Comparison of ENCODE assay signal across 9 cellular contexts in genomic region chr10:69317175-69318086, GRCh38. TPM values are rescaled to one million over a fixed set of nuclear protein-coding genes. Genes with fewer than 3 reads are reported as not detected.
DNase-seq lines count a peak whose midpoint lies in the region; ATAC-seq, FAIRE-seq and TF ChIP-seq lines count a peak whose summit lies in the region.
"Had no signal": no experiment of that assay in that cellular context is flagged by ENCODE, and none has a peak within 500 bp of the region (broad histone marks: within the 10 kb centered on the region; RNA-seq: fewer than 3 reads in every experiment).

No MANE protein-coding gene starts in this region.

- no peaks in the 10 kb centered on the region for H3K27me3 Mint-ChIP-seq in activated T-helper 17 cell treated with anti-CD3 and anti-CD28 coated beads, Interleukin-2, amount 50 U/mL, for 72 hours

- H3K27ac ChIP-seq in BLaER1 treated with 17β-estradiol and CSF1 and Interleukin-3, amounts not matched to agents 10 nM and 100 nM: peak overlapping the region; percentile 54 to 91 (median 85); a peak in 21 of 22 replicates
- H3K27ac ChIP-seq in keratinocyte (ENCODE audit: control insufficient read depth, insufficient read depth, low read length): peak overlapping the region; percentile 45
- H3K27ac ChIP-seq: SK-N-MC had no signal

- peaks cover 16 to 37% (median 30%) of the 10 kb centered on the region in 11 experiments; a peak in 19 of 22 replicates for H4K20me1 ChIP-seq in BLaER1 treated with 17β-estradiol and CSF1 and Interleukin-3, amounts not matched to agents 10 nM and 100 nM
- peaks cover 5% of the 10 kb centered on the region for H4K20me1 ChIP-seq in keratinocyte (ENCODE audit: control insufficient read depth, extremely low read depth, insufficient read depth, low read length)

- H2AFZ ChIP-seq in keratinocyte (ENCODE audit: control insufficient read depth, low read length): peak overlapping the region; percentile 81

- peaks cover 38% of the 10 kb centered on the region for H3K79me2 ChIP-seq in keratinocyte (ENCODE audit: control insufficient read depth, insufficient read depth, low read length)

- H3K4me1 Mint-ChIP-seq in activated T-helper 17 cell treated with anti-CD3 and anti-CD28 coated beads, Interleukin-2, amount 50 U/mL, for 72 hours: peaks cover 22% of the 10 kb centered on the region

- H3K36me3 Mint-ChIP-seq in activated T-helper 17 cell treated with anti-CD3 and anti-CD28 coated beads, Interleukin-2, amount 50 U/mL, for 72 hours (ENCODE audit: low read depth): peaks cover 37% of the 10 kb centered on the region

- no peaks in the 10 kb centered on the region for H3K9me3 Mint-ChIP-seq in activated T-helper 17 cell treated with anti-CD3 and anti-CD28 coated beads, Interleukin-2, amount 50 U/mL, for 72 hours

- H3K4me3 ChIP-seq in BLaER1 treated with 17β-estradiol and CSF1 and Interleukin-3, amounts not matched to agents 10 nM and 100 nM: peak overlapping the region; percentile 79 to 100 (median 98)
- H3K4me3 ChIP-seq in keratinocyte (ENCODE audit: control insufficient read depth in 2 of 3, extremely low read depth in 1 of 3, insufficient read depth in 2 of 3, low read depth in 1 of 3, low read length in 3 of 3): peak overlapping the region; percentile 75 to 98 (median 77)

- dilution Hi-C loops in keratinocyte (cut with MboI; ENCODE audit: extremely low pct_ligation_motif_present, low sequenced_read_pairs): no loop called here

- peak overlapping the region; percentile 83 to 99 (median 91) for H3K4me2 ChIP-seq in BLaER1 treated with 17β-estradiol and CSF1 and Interleukin-3, amounts not matched to agents 10 nM and 100 nM
- peak overlapping the region; percentile 76 for H3K4me2 ChIP-seq in keratinocyte (ENCODE audit: control insufficient read depth, extremely low read depth, insufficient read depth, low read depth, low read length)

- peak overlapping the region; percentile 97 for H3K4me3 Mint-ChIP-seq in activated T-helper 17 cell treated with anti-CD3 and anti-CD28 coated beads, Interleukin-2, amount 50 U/mL, for 72 hours

- H3K9me1 ChIP-seq in keratinocyte (ENCODE audit: control insufficient read depth, extremely low read depth, insufficient read depth, low read length): no peaks in the 10 kb centered on the region

- H3K27me3 ChIP-seq in BLaER1 treated with 17β-estradiol and CSF1 and Interleukin-3, amounts not matched to agents 10 nM and 100 nM: no peaks in the 10 kb centered on the region
- H3K27me3 ChIP-seq in keratinocyte (ENCODE audit: control insufficient read depth, extremely low read depth, insufficient read depth, low read length): no peaks in the 10 kb centered on the region

- TF ChIP-seq CTCF in keratinocyte (optimal IDR thresholded peaks at IDR 0.05 in 1 of 3, IDR thresholded peaks at IDR 0.05 in 1 of 3, conservative IDR thresholded peaks at IDR 0.05 in 1 of 3; ENCODE audit: extremely low read depth in 1 of 3, insufficient read depth in 2 of 3, low read length in 3 of 3): no peak

- no peak for FAIRE-seq in keratinocyte (lab: Jason Lieb, UNC)

- H3K4me1 ChIP-seq in BLaER1 treated with 17β-estradiol and CSF1 and Interleukin-3, amounts not matched to agents 10 nM and 100 nM: peaks cover 33 to 43% (median 38%) of the 10 kb centered on the region in 10 experiments
- peaks cover 47% of the 10 kb centered on the region for H3K4me1 ChIP-seq in keratinocyte (ENCODE audit: control insufficient read depth, extremely low read depth, insufficient read depth, low read length)

- H3K9ac ChIP-seq in BLaER1 treated with 17β-estradiol and CSF1 and Interleukin-3, amounts not matched to agents 10 nM and 100 nM: peak overlapping the region; percentile 80 to 94 (median 91)
- H3K9ac ChIP-seq in keratinocyte (ENCODE audit: control insufficient read depth, extremely low read depth, insufficient read depth, low read length): peak overlapping the region; percentile 85

- H3K9me3 ChIP-seq in BLaER1 treated with 17β-estradiol and CSF1 and Interleukin-3, amounts not matched to agents 10 nM and 100 nM (replicated peaks in 1 of 11): no peaks in the 10 kb centered on the region
- H3K9me3 ChIP-seq in keratinocyte (ENCODE audit: control insufficient read depth, low read depth, low read length): no peaks in the 10 kb centered on the region

- DNase-seq in keratinocyte (ENCODE audit: low read depth, low spot score) (no peak), superior temporal gyrus (ENCODE audit: extremely low spot score) (peak; percentile 19)
- no peak for DNase-seq in stimulated activated CD4-positive, alpha-beta T cell treated with anti-CD3 and anti-CD28 coated beads, Interleukin-4, amount 100 ng/mL, for 4 hours

- ATAC-seq in GM19025 (IDR thresholded peaks at IDR 0.05; ENCODE audit: low read depth, unreplicated experiment) (peak; percentile 22), HG03460 (IDR thresholded peaks at IDR 0.05; ENCODE audit: unreplicated experiment) (peak; percentile 42), HG02642 (IDR thresholded peaks at IDR 0.05; ENCODE audit: poor library complexity, unreplicated experiment) (no peak)
- ATAC-seq in activated T-helper 17 cell treated with anti-CD3 and anti-CD28 coated beads, Interleukin-2, amount 50 U/mL, for 72 hours (replicated peaks): peak; percentile 62

- H3K27ac Mint-ChIP-seq in activated T-helper 17 cell treated with anti-CD3 and anti-CD28 coated beads, Interleukin-2, amount 50 U/mL, for 72 hours: peak overlapping the region; percentile 87

- peaks cover 0 to 24% (median 0%) of the 10 kb centered on the region in 11 experiments; a peak in 6 of 22 replicates for H3K36me3 ChIP-seq in BLaER1 treated with 17β-estradiol and CSF1 and Interleukin-3, amounts not matched to agents 10 nM and 100 nM
- H3K36me3 ChIP-seq in keratinocyte (ENCODE audit: control insufficient read depth in 2 of 2, extremely low read depth in 1 of 2, insufficient read depth in 2 of 2, low read length in 2 of 2): peaks cover 0 to 12% of the 10 kb centered on the region in 2 experiments

RNA-seq across cellular contexts. Expression of gene HK1, which starts 39.1 kb away (rescaled TPM):
- total RNA-seq in activated T-helper 17 cell treated with anti-CD3 and anti-CD28 coated beads, Interleukin-2, amount 50 U/mL, for 72 hours: 100 to 1,000 TPM; 216 to 221 TPM
- polyA plus RNA-seq in keratinocyte: 90.9 to 113 TPM (median 106 TPM) in 3 replicates
- polyA plus RNA-seq in keratinocyte (2011; ENCODE audit: low read depth): 96.6 TPM
- 84.2 and 112 TPM in 2 replicates for polyA plus RNA-seq in keratinocyte (2011; cell fraction: cytosol; rRNA removed)
- 148 and 167 TPM in 2 replicates for polyA plus RNA-seq in keratinocyte (2011; cell fraction: nucleus; rRNA removed)
- polyA plus RNA-seq in keratinocyte (2012; ENCODE audit: low replicate concordance): 153 and 155 TPM in 2 replicates
- polyA minus RNA-seq in keratinocyte: 122 to 178 TPM (median 152 TPM) in 3 replicates
- polyA minus RNA-seq in keratinocyte (2011; cell fraction: cytosol; rRNA and poly(A)+ RNA removed): 85.8 TPM
- polyA minus RNA-seq in keratinocyte (2011; cell fraction: nucleus; rRNA and poly(A)+ RNA removed): 63.3 and 108 TPM in 2 replicates
